ENCODE assay signal across 10 cellular contexts in the genomic region with DNA sequence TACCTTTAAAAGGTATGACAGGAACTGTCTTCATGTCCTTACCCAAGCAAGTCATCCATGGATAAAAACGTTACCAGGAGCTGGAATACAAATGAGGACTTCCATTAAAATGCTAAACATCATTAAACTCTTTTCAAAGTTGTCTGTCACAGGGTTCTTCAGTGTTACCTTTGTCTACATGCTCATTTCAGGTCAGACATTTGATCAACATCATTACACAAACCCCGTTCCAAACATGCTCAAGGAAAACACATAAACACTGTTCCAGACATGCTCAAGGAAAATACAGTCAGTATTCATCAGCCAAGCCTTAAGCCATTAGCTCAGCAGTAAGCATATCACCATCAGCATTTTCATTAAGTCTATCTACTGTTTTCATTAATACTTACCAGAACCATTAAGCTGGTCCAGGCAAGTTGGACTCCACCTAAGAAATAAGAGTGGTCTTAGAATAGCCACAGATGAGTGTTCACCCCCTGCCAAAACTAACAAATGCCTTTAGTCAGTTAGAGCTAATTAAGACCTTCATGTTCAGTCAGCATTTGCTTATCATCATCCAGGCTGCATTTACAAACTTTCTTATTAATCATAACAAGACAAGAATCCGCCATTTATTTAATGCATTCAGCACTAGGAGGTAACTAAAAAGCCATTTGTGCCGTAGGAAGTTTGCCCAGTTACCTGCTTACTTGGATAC. TPM values are rescaled to one million over a fixed set of nuclear protein-coding genes. Genes with fewer than 3 reads are reported as not detected.
DNase-seq lines count a peak whose midpoint lies in the region; ATAC-seq, FAIRE-seq and TF ChIP-seq lines count a peak whose summit lies in the region.
"Had no signal": no experiment of that assay in that cellular context is flagged by ENCODE, and none has a peak within 500 bp of the region (broad histone marks: within the 10 kb centered on the region; RNA-seq: fewer than 3 reads in every experiment).

No MANE protein-coding gene starts in this region.

- H3K27me3 Mint-ChIP-seq in activated T-helper 2 cell treated with anti-CD3 and anti-CD28 coated beads, Interferon-gamma antibody, Interleukin-2, Interleukin-4, amounts not matched to agents 10 μg/mL and 5 μg/mL and 100 μg/mL, durations not matched to agents 14 hours and 24 hours and 36 hours (ENCODE audit: low read depth): no peaks in the 10 kb centered on the region
- H3K27me3 Mint-ChIP-seq in immature natural killer cell (ENCODE audit: low read depth in 3 of 3): peaks cover 7 to 20% (median 8%) of the 10 kb centered on the region in 3 donors

- intact Hi-C loops in activated T-helper 2 cell treated with anti-CD3 and anti-CD28 coated beads, Interferon-gamma antibody, Interleukin-2, Interleukin-4, amounts not matched to agents 10 μg/mL and 5 μg/mL and 100 μg/mL, durations not matched to agents 14 hours and 24 hours and 36 hours (cut with micrococcal nuclease): loop anchor here (5.0 to 10.0 kb wide), 4 partner anchors 87 to 1201 kb away; a partner anchor contains a TSS

- peaks cover 41% of the 10 kb centered on the region for H3K4me1 Mint-ChIP-seq in activated T-helper 2 cell treated with anti-CD3 and anti-CD28 coated beads, Interferon-gamma antibody, Interleukin-2, Interleukin-4, amounts not matched to agents 10 μg/mL and 5 μg/mL and 100 μg/mL, durations not matched to agents 14 hours and 24 hours and 36 hours (ENCODE audit: low read depth)
- H3K4me1 Mint-ChIP-seq in immature natural killer cell: peaks cover 52 to 65% of the 10 kb centered on the region in 2 donors

- H3K4me3 Mint-ChIP-seq in activated T-helper 2 cell treated with anti-CD3 and anti-CD28 coated beads, Interferon-gamma antibody, Interleukin-2, Interleukin-4, amounts not matched to agents 10 μg/mL and 5 μg/mL and 100 μg/mL, durations not matched to agents 14 hours and 24 hours and 36 hours (ENCODE audit: low read depth): peak overlapping the region; percentile 98
- H3K4me3 Mint-ChIP-seq in immature natural killer cell: peak overlapping the region; percentile 45 to 97 (median 94)

- H3K27me3 ChIP-seq in H7 (ENCODE audit: control insufficient read depth, insufficient read depth, low read length) (no peaks in the 10 kb centered on the region), upper lobe of left lung (no peaks in the 10 kb centered on the region), small intestine (ENCODE audit: control insufficient read depth in 2 of 2, insufficient read depth in 2 of 2, low read length in 2 of 2) (no peaks in the 10 kb centered on the region)

- no peaks in the 10 kb centered on the region for H3K9me3 Mint-ChIP-seq in activated T-helper 2 cell treated with anti-CD3 and anti-CD28 coated beads, Interferon-gamma antibody, Interleukin-2, Interleukin-4, amounts not matched to agents 10 μg/mL and 5 μg/mL and 100 μg/mL, durations not matched to agents 14 hours and 24 hours and 36 hours
- H3K9me3 Mint-ChIP-seq in immature natural killer cell: no peaks in the 10 kb centered on the region

- FAIRE-seq in A549 (lab: Jason Lieb, UNC) (no peak), small intestine (lab: Jason Lieb, UNC) (no peak)

- H3K36me3 ChIP-seq in H7 (replicated peaks; ENCODE audit: control insufficient read depth, insufficient read depth, low read length): peaks cover 29% of the 10 kb centered on the region
- peaks cover 15 to 61% (median 29%) of the 10 kb centered on the region in 4 donors for H3K36me3 ChIP-seq in upper lobe of left lung
- peaks cover 6 to 16% of the 10 kb centered on the region in 2 donors for H3K36me3 ChIP-seq in small intestine (ENCODE audit: control insufficient read depth in 2 of 2, insufficient read depth in 2 of 2, low read length in 2 of 2)

- CTCF ChIA-PET in A549 (lab: Yijun Ruan, JAX): interaction anchor here (1.1 to 1.3 kb wide), 4 partner anchors 15 to 370 kb away, joined by 3 to 6 read pairs (median 4); no protein-coding TSS in a partner anchor

- POLR2A ChIA-PET in A549 (lab: Yijun Ruan, JAX): interaction anchor here (0.8 to 1.1 kb wide), 3 partner anchors 41 to 157 kb away, joined by 3 read pairs; a partner anchor contains a TSS

- no peak for DNase-seq in A549 (ENCODE audit: low read depth in 1 of 2, low spot score in 1 of 2)
- no peak for DNase-seq in H7
- no peak for DNase-seq in activated T-helper 2 cell treated with anti-CD3 and anti-CD28 coated beads, Interferon-gamma antibody, Interleukin-2, Interleukin-4, amounts not matched to agents 10 μg/mL and 5 μg/mL and 100 μg/mL, durations not matched to agents 14 hours and 24 hours and 36 hours (ENCODE audit: low spot score)
- DNase-seq in immature natural killer cell: no peak
- DNase-seq in upper lobe of left lung: no peak
- no peak for DNase-seq in small intestine
- no peak for DNase-seq in effector CD4-positive, alpha-beta T cell
- no peak for DNase-seq in SKM-1 (lab: John Stamatoyannopoulos, UW; ENCODE audit: unreplicated experiment)
- DNase-seq: amygdala, NCI-H1417 had no signal

- H3K9me3 ChIP-seq in A549 (no peaks in the 10 kb centered on the region), upper lobe of left lung (no peaks in the 10 kb centered on the region), small intestine (ENCODE audit: control insufficient read depth, low read depth) (no peaks in the 10 kb centered on the region)

- TF ChIP-seq POLR2A in A549 (IDR thresholded peaks at IDR 0.05; ENCODE audit: low read length) (no peak), upper lobe of left lung (IDR thresholded peaks at IDR 0.05) (no peak)

- TF ChIP-seq CTCF in A549 (IDR thresholded peaks at IDR 0.05): no peak
- no peak for TF ChIP-seq CTCF in upper lobe of left lung (IDR thresholded peaks at IDR 0.05)

- no peak for TF ChIP-seq RAD21 in A549 (conservative IDR thresholded peaks at IDR 0.05 in 1 of 2, IDR thresholded peaks at IDR 0.05 in 1 of 2)

- TF ChIP-seq EP300 in A549 (IDR thresholded peaks at IDR 0.05): no peak
- no peak for TF ChIP-seq EP300 in upper lobe of left lung (IDR thresholded peaks at IDR 0.05)

- WGBS in A549 (ENCODE audit: missing lambda C conversion rate): 5% methylated on average over 4 of the region's 4 CpGs
- WGBS in upper lobe of left lung, 2 donors: 40 to 46% methylated on average over 4 of the region's 4 CpGs
- WGBS in small intestine, 3 donors: 5 to 22% (median 11%) methylated on average over 4 of the region's 4 CpGs

- H3K4me3 ChIP-seq in A549 (peak overlapping the region; percentile 97), H7 (ENCODE audit: insufficient read depth, low read depth, low read length) (peak overlapping the region; percentile 97), upper lobe of left lung (peak overlapping the region in 2 of 4 donors; percentile 72 to 80), small intestine (ENCODE audit: low read depth in 1 of 2, low read length in 2 of 2) (no peak overlapping the region)

- H3K27ac Mint-ChIP-seq in activated T-helper 2 cell treated with anti-CD3 and anti-CD28 coated beads, Interferon-gamma antibody, Interleukin-2, Interleukin-4, amounts not matched to agents 10 μg/mL and 5 μg/mL and 100 μg/mL, durations not matched to agents 14 hours and 24 hours and 36 hours: peak overlapping the region; percentile 96
- peak overlapping the region; percentile 52 to 100 (median 95) for H3K27ac Mint-ChIP-seq in immature natural killer cell

- H3K27ac ChIP-seq in A549: peak overlapping the region; percentile 96 to 97; a peak in 5 of 6 replicates
- peak overlapping the region in 2 of 4 donors; percentile 5 to 97 for H3K27ac ChIP-seq in upper lobe of left lung
- peak overlapping the region in 1 of 2 donors; percentile 19 for H3K27ac ChIP-seq in small intestine (ENCODE audit: low read depth in 1 of 2, low read length in 1 of 2)

- peaks cover 30% of the 10 kb centered on the region for H3K4me1 ChIP-seq in A549
- peaks cover 33 to 46% (median 40%) of the 10 kb centered on the region in 4 donors for H3K4me1 ChIP-seq in upper lobe of left lung
- peaks cover 0 to 8% of the 10 kb centered on the region in 2 donors for H3K4me1 ChIP-seq in small intestine (ENCODE audit: control insufficient read depth in 2 of 2, insufficient read depth in 1 of 2, low read depth in 1 of 2, low read length in 1 of 2)

- no peak for ATAC-seq in A549
- no peak for ATAC-seq in upper lobe of left lung (ENCODE audit: low FRiP score in 2 of 2)

- peaks cover 71% of the 10 kb centered on the region for H3K36me3 Mint-ChIP-seq in activated T-helper 2 cell treated with anti-CD3 and anti-CD28 coated beads, Interferon-gamma antibody, Interleukin-2, Interleukin-4, amounts not matched to agents 10 μg/mL and 5 μg/mL and 100 μg/mL, durations not matched to agents 14 hours and 24 hours and 36 hours (ENCODE audit: low read depth)
- peaks cover 19 to 36% (median 30%) of the 10 kb centered on the region in 3 donors for H3K36me3 Mint-ChIP-seq in immature natural killer cell

- H3K4me2 ChIP-seq in A549: peak overlapping the region; percentile 78

RNA-seq across cellular contexts. Expression of a gene that starts 2.2 kb away (rescaled TPM):
- polyA plus RNA-seq in A549 (2011; rRNA removed) (1,735 and 1,903 TPM in 2 replicates), A549 (2017; fragmentation: RNase III; extraction: RNeasy Plus Mini Kit Qiagen cat#74134 plus additional on column Dnase treatment) (376 to 421 TPM (median 410 TPM) in 3 replicates), immature natural killer cell (100 to 1,000 TPM in 2 of 3 donors, 10 to 100 TPM in 1; 88.2 to 158 (median 153) TPM), small intestine (100 to 1,000 TPM; 375 to 600 (median 575) TPM)
- 363 and 466 TPM in 2 replicates for polyA plus RNA-seq in A549 (2012; cell fraction: cytosol; rRNA removed)
- polyA plus RNA-seq in A549 (2012; cell fraction: nucleus; rRNA removed): 357 and 566 TPM in 2 replicates
- polyA minus RNA-seq in A549 (2011; rRNA and poly(A)+ RNA removed): 384 and 446 TPM in 2 replicates
- total RNA-seq in H7 (2014; rRNA removed; shearing (Covaris generic)): 937 and 1,209 TPM in 2 replicates
- 650 and 661 TPM in 2 replicates for total RNA-seq in activated T-helper 2 cell treated with anti-CD3 and anti-CD28 coated beads, Interferon-gamma antibody, Interleukin-2, Interleukin-4, amounts not matched to agents 10 μg/mL and 5 μg/mL and 100 μg/mL, durations not matched to agents 14 hours and 24 hours and 36 hours
- 100 to 1,000 TPM; 169 to 367 (median 271) TPM for total RNA-seq in upper lobe of left lung

RNA-seq across cellular contexts. Expression of a gene that starts 2.6 kb away (rescaled TPM):
- polyA plus RNA-seq in A549 (2011; rRNA removed): 3.0 TPM in 2 replicates
- 0.33 and 0.60 TPM in 2 replicates for polyA plus RNA-seq in A549 (2012; cell fraction: cytosol; rRNA removed)
- 0.52 and 0.72 TPM in 2 replicates for polyA plus RNA-seq in A549 (2012; cell fraction: nucleus; rRNA removed)
- polyA plus RNA-seq in A549 (2017; fragmentation: RNase III; extraction: RNeasy Plus Mini Kit Qiagen cat#74134 plus additional on column Dnase treatment): 1.0 to 1.3 TPM (median 1.1 TPM) in 3 replicates
- 13.4 and 15.1 TPM in 2 replicates for polyA minus RNA-seq in A549 (2011; rRNA and poly(A)+ RNA removed)
- total RNA-seq in H7 (2014; rRNA removed; shearing (Covaris generic)): 6.1 and 10.2 TPM in 2 replicates
- 8.7 and 8.8 TPM in 2 replicates for total RNA-seq in activated T-helper 2 cell treated with anti-CD3 and anti-CD28 coated beads, Interferon-gamma antibody, Interleukin-2, Interleukin-4, amounts not matched to agents 10 μg/mL and 5 μg/mL and 100 μg/mL, durations not matched to agents 14 hours and 24 hours and 36 hours
- polyA plus RNA-seq in immature natural killer cell: 1 to 10 TPM; 2.9 to 4.3 (median 3.1) TPM
- 10 to 100 TPM in 4 of 6 donors, 1 to 10 TPM in 2; 5.3 to 17.8 (median 12.0) TPM for total RNA-seq in upper lobe of left lung
- 1 to 10 TPM in 1 of 3 donors, under 1 TPM in 2; 0.22 to 1.1 (median 0.27) TPM for polyA plus RNA-seq in small intestine

RNA-seq across cellular contexts. Expression of a gene that starts 40.9 kb away (rescaled TPM):
- polyA plus RNA-seq in A549 (2011; rRNA removed) (15.6 and 20.2 TPM in 2 replicates), A549 (2017; fragmentation: RNase III; extraction: RNeasy Plus Mini Kit Qiagen cat#74134 plus additional on column Dnase treatment) (10.8 to 12.5 TPM (median 11.3 TPM) in 3 replicates), immature natural killer cell (10 to 100 TPM in 1 of 3 donors, 1 to 10 TPM in 2; 7.1 to 10.5 (median 9.4) TPM), small intestine (1 to 10 TPM; 1.1 to 5.5 (median 2.4) TPM)
- polyA plus RNA-seq in A549 (2012; cell fraction: cytosol; rRNA removed): 5.8 and 6.4 TPM in 2 replicates
- polyA plus RNA-seq in A549 (2012; cell fraction: nucleus; rRNA removed): 2.6 and 3.2 TPM in 2 replicates
- 12.7 and 15.4 TPM in 2 replicates for polyA minus RNA-seq in A549 (2011; rRNA and poly(A)+ RNA removed)
- 32.8 and 33.1 TPM in 2 replicates for total RNA-seq in H7 (2014; rRNA removed; shearing (Covaris generic))
- total RNA-seq in activated T-helper 2 cell treated with anti-CD3 and anti-CD28 coated beads, Interferon-gamma antibody, Interleukin-2, Interleukin-4, amounts not matched to agents 10 μg/mL and 5 μg/mL and 100 μg/mL, durations not matched to agents 14 hours and 24 hours and 36 hours: 26.1 and 26.2 TPM in 2 replicates
- total RNA-seq in upper lobe of left lung: 1 to 10 TPM; 1.8 to 8.4 (median 4.4) TPM

RNA-seq across cellular contexts. Expression of a gene that starts 41.1 kb away (rescaled TPM):
- polyA plus RNA-seq in A549 (2011; rRNA removed) (67.0 and 70.4 TPM in 2 replicates), A549 (2017; fragmentation: RNase III; extraction: RNeasy Plus Mini Kit Qiagen cat#74134 plus additional on column Dnase treatment) (42.9 to 43.3 TPM (median 43.1 TPM) in 3 replicates), immature natural killer cell (10 to 100 TPM in 1 of 3 donors, 1 to 10 TPM in 2; 4.6 to 10.4 (median 9.1) TPM), small intestine (10 to 100 TPM in 1 of 3 donors, 1 to 10 TPM in 2; 5.1 to 18.6 (median 7.4) TPM)
- polyA plus RNA-seq in A549 (2012; cell fraction: cytosol; rRNA removed): 25.1 and 26.1 TPM in 2 replicates
- polyA plus RNA-seq in A549 (2012; cell fraction: nucleus; rRNA removed): 19.9 and 31.3 TPM in 2 replicates
- 50.1 and 53.4 TPM in 2 replicates for polyA minus RNA-seq in A549 (2011; rRNA and poly(A)+ RNA removed)
- total RNA-seq in H7 (2014; rRNA removed; shearing (Covaris generic)): 48.0 and 54.7 TPM in 2 replicates
- total RNA-seq in activated T-helper 2 cell treated with anti-CD3 and anti-CD28 coated beads, Interferon-gamma antibody, Interleukin-2, Interleukin-4, amounts not matched to agents 10 μg/mL and 5 μg/mL and 100 μg/mL, durations not matched to agents 14 hours and 24 hours and 36 hours: 49.7 and 49.9 TPM in 2 replicates
- total RNA-seq in upper lobe of left lung: 10 to 100 TPM in 5 of 6 donors, 1 to 10 TPM in 1; 7.3 to 19.1 (median 12.5) TPM

RNA-seq across cellular contexts. Expression of a gene that starts 51.5 kb away (rescaled TPM):
- polyA plus RNA-seq in A549 (2011; rRNA removed) (0.13 and 0.15 TPM in 2 replicates), A549 (2017; fragmentation: RNase III; extraction: RNeasy Plus Mini Kit Qiagen cat#74134 plus additional on column Dnase treatment) (0.05 to 0.13 TPM (median 0.05 TPM) in 3 replicates), immature natural killer cell (under 1 TPM in 1 of 3 donors, not detected in 2; 0.62 TPM), small intestine (under 1 TPM in 2 of 3 donors, not detected in 1; 0.19 to 0.89 TPM)
- polyA plus RNA-seq in A549 (2012; cell fraction: cytosol; rRNA removed): 0.04 and 0.05 TPM in 2 replicates
- polyA plus RNA-seq in A549 (2012; cell fraction: nucleus; rRNA removed): 0.20 TPM in 1 of 2 replicates, not detected in the other
- polyA minus RNA-seq in A549 (2011; rRNA and poly(A)+ RNA removed): not detected in 2 replicates
- total RNA-seq in H7 (2014; rRNA removed; shearing (Covaris generic)): 1.7 TPM in 1 of 2 replicates, not detected in the other
- total RNA-seq in activated T-helper 2 cell treated with anti-CD3 and anti-CD28 coated beads, Interferon-gamma antibody, Interleukin-2, Interleukin-4, amounts not matched to agents 10 μg/mL and 5 μg/mL and 100 μg/mL, durations not matched to agents 14 hours and 24 hours and 36 hours: 0.16 TPM in 1 of 2 replicates, not detected in the other
- total RNA-seq in upper lobe of left lung: 1 to 10 TPM in 1 of 6 donors, under 1 TPM in 1, not detected in 4; 0.26 to 1.5 TPM

Comparison
In these comparisons a context has a peak if more than half of its experiments do, and no peak if none do; other contexts are left out.
1. H3K4me3 ChIP-seq: peak in A549 (single experiment) and H7 (single experiment); none in small intestine (0 of 2).